In the genomic region with DNA sequence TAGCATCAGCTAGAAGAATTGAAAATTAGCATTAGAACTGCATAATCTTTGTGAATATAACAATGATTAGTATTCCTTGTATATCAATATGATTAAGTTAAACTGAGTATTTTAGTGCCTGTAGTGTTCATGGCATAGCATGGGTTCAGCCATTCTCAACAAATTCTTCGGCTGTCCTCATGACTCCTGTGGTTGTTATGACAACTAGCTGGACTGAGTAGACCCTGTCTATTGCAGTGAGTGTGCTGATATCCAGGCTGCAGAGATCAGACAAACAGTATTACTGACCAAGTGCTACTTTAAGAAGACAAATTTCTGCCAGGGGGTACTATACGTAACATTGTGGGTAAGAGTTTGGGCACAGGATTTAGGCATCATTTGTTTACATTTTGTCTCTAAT, we compare ENCODE assay signal across 27 cellular contexts.
"Had no signal": no experiment of that assay in that cellular context is flagged by ENCODE, and none has a peak within 500 bp of the region (broad histone marks: within the 10 kb centered on the region; RNA-seq: fewer than 3 reads in every experiment).

No MANE protein-coding gene starts in this region.

- DNase-seq: activated CD4-positive, alpha-beta memory T cell treated with anti-CD3 and anti-CD28 coated beads for 36 hours; activated CD4-positive, alpha-beta T cell treated with anti-CD3 and anti-CD28 coated beads, Interleukin-2, amount 10 ng/mL, durations not matched to agents 7 days and 5 days; activated CD4-positive, CD25-positive, alpha-beta regulatory T cell; activated CD8-positive, alpha-beta memory T cell treated with anti-CD3 and anti-CD28 coated beads for 24 hours; activated effector memory CD4-positive, alpha-beta T cell treated with anti-CD3 and anti-CD28 coated beads, Interleukin-2, amount 50 U/mL, for 16 hours; activated naive CD4-positive, alpha-beta T cell treated with Interleukin-2 at 50 U/mL for 16 hours; activated T-cell treated with anti-CD3 and anti-CD28 coated beads, Interleukin-2, amount 50 U/mL, for 4 hours; amygdala; NCI-H1092; NCI-H1417 treated with DMSO at 0.1 percent for 48 hours; NCI-H1694; NCI-H2029 treated with DMSO at 0.1 percent for 48 hours; NCI-H226; NCI-H526; NK-92 treated with Interleukin-12 subunit alpha and Interleukin-12 subunit beta, amount 100 ng/mL, for 24 hours; OCI-M1; RPMI8226; SJCRH30; SK-N-SH; T-helper 1 cell had no signal

- H3K27ac Mint-ChIP-seq: activated CD4-positive, alpha-beta memory T cell treated with anti-CD3 and anti-CD28 coated beads for 36 hours; activated CD4-positive, alpha-beta T cell treated with anti-CD3 and anti-CD28 coated beads, Interleukin-2, amount 10 ng/mL, durations not matched to agents 7 days and 5 days; activated naive CD4-positive, alpha-beta T cell treated with anti-CD3 and anti-CD28 coated beads, Interleukin-2, amount 50 U/mL, for 72 hours had no signal

- H3K36me3 ChIP-seq: SJCRH30 had no signal

- ATAC-seq: activated naive CD4-positive, alpha-beta T cell treated with anti-CD3 and anti-CD28 coated beads, Interleukin-2, amount 50 U/mL, for 72 hours; activated T-cell treated with anti-CD3 and anti-CD28 coated beads, Interleukin-2, amount 50 U/mL, for 4 hours; Panc1; Right ventricle myocardium inferior had no signal

- H3K9me3 ChIP-seq: SK-N-SH had no signal

- H3K4me1 ChIP-seq: SJCRH30 had no signal

- H3K36me3 Mint-ChIP-seq: activated CD4-positive, alpha-beta memory T cell treated with anti-CD3 and anti-CD28 coated beads for 36 hours had no signal

- H3K4me3 Mint-ChIP-seq: activated CD4-positive, alpha-beta memory T cell treated with anti-CD3 and anti-CD28 coated beads for 36 hours; activated CD4-positive, alpha-beta T cell treated with anti-CD3 and anti-CD28 coated beads, Interleukin-2, amount 10 ng/mL, durations not matched to agents 7 days and 5 days; activated T-cell treated with anti-CD3 and anti-CD28 coated beads, Interleukin-2, amount 50 U/mL, for 4 hours had no signal

- H3K27me3 Mint-ChIP-seq: activated CD4-positive, alpha-beta memory T cell treated with anti-CD3 and anti-CD28 coated beads for 36 hours; brain had no signal

- H3K4me1 Mint-ChIP-seq: activated CD4-positive, alpha-beta T cell treated with anti-CD3 and anti-CD28 coated beads, Interleukin-2, amount 10 ng/mL, durations not matched to agents 7 days and 5 days had no signal

- H3K27ac ChIP-seq: KMS-11, SJCRH30, VCaP had no signal

- H3K4me3 ChIP-seq: SJCRH30 had no signal

- H3K9ac ChIP-seq: KMS-11, SK-N-SH had no signal

- FAIRE-seq: astrocyte had no signal

- H3K27me3 ChIP-seq: SJCRH30 had no signal

- H3K4me2 ChIP-seq: KMS-11, SK-N-SH had no signal
